ENCODE assay signal across 11 cellular contexts in genomic region chr9:36327903-36328302, GRCh38.
DNase-seq lines count a peak whose midpoint lies in the region; ATAC-seq, FAIRE-seq and TF ChIP-seq lines count a peak whose summit lies in the region.
"Had no signal": no experiment of that assay in that cellular context is flagged by ENCODE, and none has a peak within 500 bp of the region (broad histone marks: within the 10 kb centered on the region; RNA-seq: fewer than 3 reads in every experiment).

No MANE protein-coding gene starts in this region.

- no TSS peak for BruUV-seq in Caco-2 (replicated peaks; lab: Mats Ljungman, UMichigan)

- H3K27me3 ChIP-seq in Caco-2 (replicated peaks; ENCODE audit: control insufficient read depth, insufficient read depth, low read length): no peaks in the 10 kb centered on the region
- H3K27me3 ChIP-seq in HAP-1 (ENCODE audit: low read depth): no peaks in the 10 kb centered on the region

- no peaks in the 10 kb centered on the region for H3K27me3 Mint-ChIP-seq in Caco-2 (ENCODE audit: insufficient read depth, unreplicated experiment)
- no peaks in the 10 kb centered on the region for H3K27me3 Mint-ChIP-seq in mesothelial cell of epicardium (ENCODE audit: low read depth)
- H3K27me3 Mint-ChIP-seq: B cell had no signal

- no peaks in the 10 kb centered on the region for H3K36me3 ChIP-seq in Caco-2 (ENCODE audit: control insufficient read depth, insufficient read depth, low read length)
- no peaks in the 10 kb centered on the region for H3K36me3 ChIP-seq in HAP-1 (replicated peaks)

- H3K36me3 Mint-ChIP-seq in Caco-2 (ENCODE audit: insufficient read depth, unreplicated experiment) (peaks cover 20% of the 10 kb centered on the region), mesothelial cell of epicardium (no peaks in the 10 kb centered on the region)

- CTCF ChIA-PET in Caco-2 (lab: Charles Lee): interaction anchor here (1.6 to 2.9 kb wide), 3 partner anchors 8 to 123 kb away, joined by 7 to 14 read pairs (median 12); no protein-coding TSS in a partner anchor

- H3K4me3 ChIP-seq in Caco-2 (ENCODE audit: low read depth, low read length): no peak overlapping the region
- H3K4me3 ChIP-seq in epithelial cell of esophagus (ENCODE audit: low read length): no peak overlapping the region
- H3K4me3 ChIP-seq in HAP-1: no peak overlapping the region

- TF ChIP-seq CTCF in Caco-2 (IDR thresholded peaks at IDR 0.05; ENCODE audit: insufficient read depth in 1 of 2, low read depth in 1 of 2, low read length in 1 of 2, severe bottlenecking in 1 of 2, unreplicated experiment in 1 of 2) (no peak), epithelial cell of esophagus (IDR thresholded peaks at IDR 0.05; ENCODE audit: insufficient read depth, low read depth, low read length, missing control alignments) (no peak), mesothelial cell of epicardium (IDR thresholded peaks at IDR 0.05; ENCODE audit: unreplicated experiment) (no peak)

- H3K9me3 Mint-ChIP-seq in Caco-2 (ENCODE audit: unreplicated experiment) (no peaks in the 10 kb centered on the region), mesothelial cell of epicardium (no peaks in the 10 kb centered on the region)

- DNase-seq in Caco-2 (no peak), RCC 7860 (ENCODE audit: low spot score) (peak; percentile 33), epithelial cell of esophagus (ENCODE audit: low read depth) (peak; percentile 60), mesothelial cell of epicardium (ENCODE audit: low spot score in 2 of 2, unreplicated experiment in 2 of 2) (no peak), cerebellum (ENCODE audit: low spot score) (no peak), HAP-1 (ENCODE audit: low spot score in 2 of 2) (no peak)
- DNase-seq: erythroblast, posterior cingulate gyrus had no signal

- POLR2A ChIA-PET in Caco-2 (lab: Charles Lee): interaction anchor here (1.5 kb wide), 1 partner anchor 137 kb away, joined by 6 read pairs; the partner anchor contains the start of gene CLTA

- ATAC-seq in GM19455 (IDR thresholded peaks at IDR 0.05; ENCODE audit: unreplicated experiment): no peak
- no peak for ATAC-seq in HG02970 (IDR thresholded peaks at IDR 0.05; ENCODE audit: low FRiP score, unreplicated experiment)

- H3K4me1 ChIP-seq in Caco-2 (peaks cover 11% of the 10 kb centered on the region), HAP-1 (no peaks in the 10 kb centered on the region)

- H3K4me1 Mint-ChIP-seq in Caco-2 (ENCODE audit: low read depth, unreplicated experiment) (peaks cover 25% of the 10 kb centered on the region), mesothelial cell of epicardium (peaks cover 18% of the 10 kb centered on the region)

- H3K27ac Mint-ChIP-seq in Caco-2 (ENCODE audit: unreplicated experiment) (peak overlapping the region; percentile 66), mesothelial cell of epicardium (peak overlapping the region; percentile 1)
- H3K27ac Mint-ChIP-seq: B cell had no signal

- H3K9me3 ChIP-seq in Caco-2 (no peaks in the 10 kb centered on the region), HAP-1 (no peaks in the 10 kb centered on the region)

- intact Hi-C loops in Caco-2 (cut with micrococcal nuclease; ENCODE audit: unreplicated experiment): loop anchor here (1.0 kb wide), 1 partner anchor 80 kb away; no protein-coding TSS in a partner anchor

- H3K4me3 Mint-ChIP-seq in Caco-2 (ENCODE audit: unreplicated experiment) (no peak overlapping the region), mesothelial cell of epicardium (no peak overlapping the region)
- H3K4me3 Mint-ChIP-seq: B cell had no signal

- in situ Hi-C loops in HAP-1 (cut with MboI; ENCODE audit: low sequenced_read_pairs): no loop called here

- no peak for FAIRE-seq in RCC 7860 (lab: Jason Lieb, UNC)

Comparison
In these comparisons a context has a peak if more than half of its experiments do, and no peak if none do; other contexts are left out.
1. DNase-seq: peak in RCC 7860 (single experiment) and epithelial cell of esophagus (single experiment); none in Caco-2 (0 of 2), mesothelial cell of epicardium (0 of 2), cerebellum (single experiment) and HAP-1 (0 of 2).